ENCODE assay signal across 8 cellular contexts in the genomic region with DNA sequence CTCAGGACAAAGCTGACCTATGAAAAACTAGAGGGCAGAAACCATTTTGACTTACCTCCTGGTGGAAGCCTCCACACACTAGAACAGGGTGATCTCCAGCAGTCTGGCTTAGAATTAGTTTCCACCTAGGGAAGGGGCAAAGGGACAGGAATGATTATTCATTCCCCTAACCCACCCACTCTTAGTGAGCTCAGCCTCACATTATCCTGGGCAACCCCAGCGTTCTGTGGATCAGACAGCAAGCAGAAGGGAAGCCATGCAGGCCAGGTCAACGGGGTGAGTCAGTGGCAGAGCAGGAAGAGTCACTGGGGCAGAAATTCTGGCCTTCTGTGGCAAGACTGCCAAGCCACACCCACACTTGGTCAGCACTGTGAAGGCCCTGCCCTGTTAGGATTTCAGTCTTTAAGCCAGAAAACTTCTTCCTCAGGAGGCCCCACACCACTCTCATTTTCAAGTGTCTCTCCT. TPM values are rescaled to one million over a fixed set of nuclear protein-coding genes. Genes with fewer than 3 reads are reported as not detected.
DNase-seq lines count a peak whose midpoint lies in the region; ATAC-seq and TF ChIP-seq lines count a peak whose summit lies in the region.

No MANE protein-coding gene starts in this region.

- H3K27me3 ChIP-seq in MG63 (no peaks in the 10 kb centered on the region), skeletal muscle tissue (ENCODE audit: control insufficient read depth in 3 of 3, insufficient read depth in 3 of 3, low read length in 3 of 3) (no peaks in the 10 kb centered on the region)

- TF ChIP-seq CTCF in 22Rv1 (IDR thresholded peaks at IDR 0.05): no peak
- TF ChIP-seq CTCF in astrocyte of the cerebellum (IDR thresholded peaks at IDR 0.05; ENCODE audit: low read depth, low read length, missing control alignments): no peak

- H3K36me3 ChIP-seq in MG63 (peaks cover 54% of the 10 kb centered on the region), skeletal muscle tissue (ENCODE audit: control insufficient read depth in 3 of 3, insufficient read depth in 3 of 3, low read length in 3 of 3) (peaks cover 0 to 3% (median 0%) of the 10 kb centered on the region in 3 donors)

- H3K9ac ChIP-seq in skeletal muscle tissue (ENCODE audit: low read depth in 1 of 3, low read length in 3 of 3): peak overlapping the region; percentile 9 to 54 (median 10)

- H3K9me3 ChIP-seq in MG63 (no peaks in the 10 kb centered on the region), skeletal muscle tissue (ENCODE audit: control insufficient read depth in 3 of 3, low read length in 3 of 3) (no peaks in the 10 kb centered on the region)

- peak; percentile 98 for DNase-seq in MG63
- DNase-seq in astrocyte of the cerebellum (ENCODE audit: low read depth): peak; percentile 19
- DNase-seq in iPS-NIHi11 (ENCODE audit: low spot score): peak; percentile 47
- no peak for DNase-seq in activated gamma-delta T cell treated with Interleukin-2 at 50 U/mL for 16 hours

- H3K27ac ChIP-seq in 22Rv1: peak overlapping the region; percentile 78
- peak overlapping the region; percentile 66 for H3K27ac ChIP-seq in skeletal muscle tissue (ENCODE audit: low read depth, low read length)

- peaks cover 25 to 39% (median 27%) of the 10 kb centered on the region in 3 donors for H3K4me1 ChIP-seq in skeletal muscle tissue (ENCODE audit: control insufficient read depth in 3 of 3, insufficient read depth in 3 of 3, low read length in 3 of 3)

- ATAC-seq in HG02588 (IDR thresholded peaks at IDR 0.05; ENCODE audit: unreplicated experiment): no peak

- H3K4me3 ChIP-seq in MG63 (peak overlapping the region; percentile 29), astrocyte of the cerebellum (ENCODE audit: low read depth, low read length) (no peak overlapping the region), skeletal muscle tissue (ENCODE audit: low read length in 3 of 3) (peak overlapping the region; percentile 3 to 52 (median 17))

- peak; percentile 31 for TF ChIP-seq POLR2A in GM15510 (IDR thresholded peaks at IDR 0.05; ENCODE audit: borderline replicate concordance, extremely low read depth, insufficient read length)

- in situ Hi-C loops in astrocyte of the cerebellum (cut with HindIII; ENCODE audit: low sequenced_read_pairs): no loop called here

RNA-seq across cellular contexts. Expression of a gene that starts 10.5 kb away (rescaled TPM):
- total RNA-seq in MG63 (2014; rRNA removed; shearing (Covaris generic); ENCODE audit: low replicate concordance): 104 and 158 TPM in 2 replicates
- total RNA-seq in skeletal muscle tissue: 177 TPM

RNA-seq across cellular contexts. Expression of a gene that starts 10.8 kb away (rescaled TPM):
- 11.6 and 17.4 TPM in 2 replicates for total RNA-seq in MG63 (2014; rRNA removed; shearing (Covaris generic); ENCODE audit: low replicate concordance)
- 2.6 TPM for total RNA-seq in skeletal muscle tissue

RNA-seq across cellular contexts. Expression of a gene that starts 33.3 kb away (rescaled TPM):
- 89.9 and 130 TPM in 2 replicates for total RNA-seq in MG63 (2014; rRNA removed; shearing (Covaris generic); ENCODE audit: low replicate concordance)
- 42.3 TPM for total RNA-seq in skeletal muscle tissue

RNA-seq across cellular contexts. Expression of a gene that starts 35.9 kb away (rescaled TPM):
- not detected in 2 replicates for total RNA-seq in MG63 (2014; rRNA removed; shearing (Covaris generic); ENCODE audit: low replicate concordance)
- total RNA-seq in skeletal muscle tissue: not detected

RNA-seq across cellular contexts. Expression of a gene that starts 42.7 kb away (rescaled TPM):
- total RNA-seq in MG63 (2014; rRNA removed; shearing (Covaris generic); ENCODE audit: low replicate concordance): 54.0 and 124 TPM in 2 replicates
- total RNA-seq in skeletal muscle tissue: 7.8 TPM
